16 cellular contexts compared by ENCODE assay signal in genomic region chr4:1354136-1354982, GRCh38. TPM values are rescaled to one million over a fixed set of nuclear protein-coding genes. Genes with fewer than 3 reads are reported as not detected.
DNase-seq lines count a peak whose midpoint lies in the region; ATAC-seq and TF ChIP-seq lines count a peak whose summit lies in the region.
"Had no signal": no experiment of that assay in that cellular context is flagged by ENCODE, and none has a peak within 500 bp of the region (broad histone marks: within the 10 kb centered on the region; RNA-seq: fewer than 3 reads in every experiment).

No MANE protein-coding gene starts in this region.

- no peak overlapping the region for H3K27ac ChIP-seq in GM23338 (ENCODE audit: low read depth)
- no peak overlapping the region for H3K27ac ChIP-seq in mesendoderm (ENCODE audit: low read depth, low read length)
- H3K27ac ChIP-seq: BLaER1 treated with 17β-estradiol and CSF1 and Interleukin-3, amounts not matched to agents 10 nM and 100 nM; SJSA1 had no signal

- H3F3A ChIP-seq in GM23338 (replicated peaks; ENCODE audit: low read depth): no peaks in the 10 kb centered on the region

- H3K36me3 Mint-ChIP-seq in GM23338 (ENCODE audit: low read depth) (peaks cover 24% of the 10 kb centered on the region), WTC11 (peaks cover 10% of the 10 kb centered on the region; the same call in 1 of the 2 replicates)
- no peaks in the 10 kb centered on the region for H3K36me3 Mint-ChIP-seq in activated CD8-positive, alpha-beta T cell treated with anti-CD3 and anti-CD28 coated beads for 36 hours (ENCODE audit: low read depth)

- H2BK120ac ChIP-seq in mesendoderm (ENCODE audit: low read depth, low read length): no peak overlapping the region

- H3K79me1 ChIP-seq in mesendoderm (ENCODE audit: low read length): peaks cover 2% of the 10 kb centered on the region

- H3K4ac ChIP-seq in mesendoderm (ENCODE audit: low read depth, low read length): no peak overlapping the region

- no peak overlapping the region for H4K5ac ChIP-seq in mesendoderm (ENCODE audit: low read length)

- H3K27me3 Mint-ChIP-seq in GM23338 (ENCODE audit: insufficient read depth, low read depth, poor library complexity) (peaks cover 6% of the 10 kb centered on the region), WTC11 (ENCODE audit: low read depth) (no peaks in the 10 kb centered on the region)
- H3K27me3 Mint-ChIP-seq in activated CD8-positive, alpha-beta T cell treated with anti-CD3 and anti-CD28 coated beads for 36 hours: no peaks in the 10 kb centered on the region
- H3K27me3 Mint-ChIP-seq: CD8-positive, alpha-beta memory T cell had no signal

- H3K4me3 Mint-ChIP-seq in GM23338 (no peak overlapping the region), WTC11 (no peak overlapping the region)
- no peak overlapping the region for H3K4me3 Mint-ChIP-seq in activated CD8-positive, alpha-beta T cell treated with anti-CD3 and anti-CD28 coated beads for 36 hours
- H3K4me3 Mint-ChIP-seq: CD8-positive, alpha-beta memory T cell had no signal

- no peak overlapping the region for H3K23ac ChIP-seq in mesendoderm (ENCODE audit: low read length)

- H3K36me3 ChIP-seq in GM23338 (ENCODE audit: insufficient read depth) (no peaks in the 10 kb centered on the region), mesendoderm (ENCODE audit: control insufficient read depth, insufficient read depth, low read length) (no peaks in the 10 kb centered on the region)
- H3K36me3 ChIP-seq: SJSA1 had no signal

- no peaks in the 10 kb centered on the region for H3K4me1 ChIP-seq in GM23338 (ENCODE audit: insufficient read depth)
- no peaks in the 10 kb centered on the region for H3K4me1 ChIP-seq in mesendoderm (ENCODE audit: control insufficient read depth, low read depth, low read length)
- H3K4me1 ChIP-seq: SJSA1 had no signal

- CTCF ChIA-PET in WTC11 (lab: Charles Lee): interaction anchor here (0.5 to 3.7 kb wide), 6 partner anchors 11 to 367 kb away, joined by 3 to 38 read pairs (median 4); partner anchors contain the start of gene TMEM129
- CTCF ChIA-PET in activated CD8-positive, alpha-beta T cell treated with anti-CD3 and anti-CD28 coated beads for 36 hours (lab: Charles Lee): interaction anchor here (0.8 to 2.5 kb wide), 7 partner anchors 77 to 275 kb away, joined by 3 to 18 read pairs (median 5); no protein-coding TSS in a partner anchor

- H3K27ac Mint-ChIP-seq in GM23338 (no peak overlapping the region), WTC11 (no peak overlapping the region)
- H3K27ac Mint-ChIP-seq in activated CD8-positive, alpha-beta T cell treated with anti-CD3 and anti-CD28 coated beads for 36 hours: no peak overlapping the region
- H3K27ac Mint-ChIP-seq: CD8-positive, alpha-beta memory T cell had no signal

- H2AFZ ChIP-seq in GM23338: no peak overlapping the region

- no peak overlapping the region for H3K9ac ChIP-seq in mesendoderm (ENCODE audit: low read length)

- no peak overlapping the region for H3K18ac ChIP-seq in mesendoderm (ENCODE audit: low read length)

- H2BK5ac ChIP-seq in mesendoderm (ENCODE audit: low read length): no peak overlapping the region

- ATAC-seq in GM23338 (peak; percentile 30), WTC11 (peak; percentile 31)
- ATAC-seq in activated CD8-positive, alpha-beta T cell treated with anti-CD3 and anti-CD28 coated beads for 36 hours: no peak

- POLR2A ChIA-PET in WTC11 (lab: Charles Lee): no interaction called here
- POLR2A ChIA-PET in activated CD8-positive, alpha-beta T cell treated with anti-CD3 and anti-CD28 coated beads for 36 hours (lab: Charles Lee): no interaction called here

- H3K79me2 ChIP-seq in GM23338 (replicated peaks; ENCODE audit: insufficient read depth) (no peaks in the 10 kb centered on the region), mesendoderm (ENCODE audit: control insufficient read depth, insufficient read depth, low read length) (no peaks in the 10 kb centered on the region)

- no peak overlapping the region for H3K4me2 ChIP-seq in GM23338
- H3K4me2 ChIP-seq in mesendoderm (ENCODE audit: low read length): no peak overlapping the region
- H3K4me2 ChIP-seq: BLaER1 treated with 17β-estradiol and CSF1 and Interleukin-3, amounts not matched to agents 10 nM and 100 nM had no signal

- no peaks in the 10 kb centered on the region for H3K9me3 Mint-ChIP-seq in GM23338
- H3K9me3 Mint-ChIP-seq in WTC11: no peaks in the 10 kb centered on the region
- H3K9me3 Mint-ChIP-seq in activated CD8-positive, alpha-beta T cell treated with anti-CD3 and anti-CD28 coated beads for 36 hours: no peaks in the 10 kb centered on the region
- H3K9me3 Mint-ChIP-seq: CD8-positive, alpha-beta memory T cell had no signal

- H4K8ac ChIP-seq in mesendoderm (ENCODE audit: low read depth, low read length): no peak overlapping the region

- H3K27me3 ChIP-seq in GM23338 (ENCODE audit: insufficient read depth) (no peaks in the 10 kb centered on the region), mesendoderm (ENCODE audit: insufficient read depth, low read length, poor library complexity) (no peaks in the 10 kb centered on the region)
- H3K27me3 ChIP-seq: SJSA1 had no signal

- H3K9me2 ChIP-seq in GM23338 (ENCODE audit: insufficient read depth): no peaks in the 10 kb centered on the region

- 0 out of 2 replicates have a peak, but pooled peaks cover 3% of the 10 kb centered on the region for H4K20me1 ChIP-seq in GM23338 (replicated peaks; ENCODE audit: insufficient read depth)

- WGBS in mesendoderm (ENCODE audit: extremely low coverage, insufficient coverage, low lambda C conversion rate): no CpG with 5 or more reads among the region's 36 CpGs

- no peak overlapping the region for H2BK15ac ChIP-seq in mesendoderm (replicated peaks; ENCODE audit: low read depth)

- peak; percentile 39 for DNase-seq in GM23338 (ENCODE audit: low spot score)
- DNase-seq in NAMALWA (ENCODE audit: low spot score): peak; percentile 10
- peak; percentile 37 for DNase-seq in WTC11 (ENCODE audit: low spot score)
- peak; percentile 53 for DNase-seq in mesendoderm
- no peak for DNase-seq in activated CD8-positive, alpha-beta T cell treated with anti-CD3 and anti-CD28 coated beads for 36 hours
- DNase-seq in NCI-H446 (lab: John Stamatoyannopoulos, UW): no peak
- no peak for DNase-seq in mucosa of gallbladder (ENCODE audit: low spot score)
- DNase-seq: CD8-positive, alpha-beta memory T cell; DMS79; NCI-H1694 treated with DMSO at 0.1 percent for 48 hours; NCI-H510A treated with DMSO at 0.1 percent for 48 hours; NCI-H774 had no signal

- no peak overlapping the region for H3K4me3 ChIP-seq in GM23338
- H3K4me3 ChIP-seq in mesendoderm (ENCODE audit: low read length): no peak overlapping the region
- H3K4me3 ChIP-seq: BLaER1 treated with 17β-estradiol and CSF1 and Interleukin-3, amounts not matched to agents 10 nM and 100 nM; SJSA1 had no signal

- no peak overlapping the region for H3K56ac ChIP-seq in mesendoderm (ENCODE audit: low read length)

- TF ChIP-seq CTCF in GM23338 (conservative IDR thresholded peaks at IDR 0.05; ENCODE audit: low read depth in 2 of 2) (peak in 1 of 2 experiments; percentile 44; a peak in 2 of 4 replicates), WTC11 (IDR thresholded peaks at IDR 0.05) (no peak)
- TF ChIP-seq CTCF in activated CD8-positive, alpha-beta T cell treated with anti-CD3 and anti-CD28 coated beads for 36 hours (IDR thresholded peaks at IDR 0.05): no peak

- intact Hi-C loops in activated CD8-positive, alpha-beta T cell treated with anti-CD3 and anti-CD28 coated beads for 36 hours (cut with micrococcal nuclease): loop anchor here (10.0 kb wide), 1 partner anchor 220 kb away; no protein-coding TSS in a partner anchor

- H3K4me1 Mint-ChIP-seq in GM23338: peaks cover 3% of the 10 kb centered on the region; the same call in 2 of the 3 replicates
- H3K4me1 Mint-ChIP-seq in WTC11: no peaks in the 10 kb centered on the region
- peaks cover 16% of the 10 kb centered on the region for H3K4me1 Mint-ChIP-seq in activated CD8-positive, alpha-beta T cell treated with anti-CD3 and anti-CD28 coated beads for 36 hours (ENCODE audit: low read depth)

- H2AK5ac ChIP-seq in mesendoderm (ENCODE audit: low read length): no peak overlapping the region

TF ChIP-seq in GM23338, 12 proteins besides CTCF, POLR2A, EP300 and RAD21 (continues in another document):
- TF ChIP-seq ZNF331 (CRISPR knock-in tag; IDR thresholded peaks at IDR 0.05; ENCODE audit: low read depth): no peak
- TF ChIP-seq EZH2phosphoT487 (IDR thresholded peaks at IDR 0.05; ENCODE audit: unreplicated experiment): no peak
- no peak for TF ChIP-seq NANOG (IDR thresholded peaks at IDR 0.05; ENCODE audit: borderline replicate concordance)
- no peak for TF ChIP-seq CREB1 (CRISPR knock-in tag; IDR thresholded peaks at IDR 0.05; ENCODE audit: low read depth)
- TF ChIP-seq STAT1 (IDR thresholded peaks at IDR 0.05; ENCODE audit: unreplicated experiment): no peak
- TF ChIP-seq EZH2 (IDR thresholded peaks at IDR 0.05; ENCODE audit: low read depth, unreplicated experiment): no peak
- no peak for TF ChIP-seq ZNF114 (CRISPR knock-in tag; IDR thresholded peaks at IDR 0.05)
- TF ChIP-seq POLR2AphosphoS5 (IDR thresholded peaks at IDR 0.05; ENCODE audit: low read depth): no peak

TF ChIP-seq in WTC11, 78 proteins besides CTCF, POLR2A, EP300 and RAD21 (continues in another document):
- TF ChIP-seq NR3C1 (CRISPR knock-in tag; conservative IDR thresholded peaks at IDR 0.05; ENCODE audit: low read depth) (no peak), ZNF138 (CRISPR knock-in tag; conservative IDR thresholded peaks at IDR 0.05) (no peak)

RNA-seq across cellular contexts. Expression of gene UVSSA, which starts 7.4 kb away (rescaled TPM):
- total RNA-seq in GM23338 (2014; rRNA removed; shearing (Covaris generic)): 11.8 and 27.7 TPM in 2 replicates
- polyA plus RNA-seq in GM23338 (2016; fragmentation: Nextera tagmentation; extraction: Ambion mirVana): 5.9 and 6.5 TPM in 2 replicates
- total RNA-seq in WTC11 (2021) (36.9 to 41.5 TPM (median 40.4 TPM) in 3 replicates), mucosa of gallbladder (41.5 TPM)
- 4.3 TPM for polyA plus RNA-seq in mesendoderm (2013, experiment 1 of 2)
- 4.6 TPM for polyA plus RNA-seq in mesendoderm (2013, experiment 2 of 2)
- 10 to 100 TPM; 18.6 to 20.2 TPM for total RNA-seq in activated CD8-positive, alpha-beta T cell treated with anti-CD3 and anti-CD28 coated beads for 36 hours

RNA-seq across cellular contexts. Expression of gene NKX1-1, which starts 51.9 kb away (rescaled TPM):
- not detected in 2 replicates for total RNA-seq in GM23338 (2014; rRNA removed; shearing (Covaris generic))
- not detected in 2 replicates for polyA plus RNA-seq in GM23338 (2016; fragmentation: Nextera tagmentation; extraction: Ambion mirVana)
- total RNA-seq in WTC11 (2021): not detected in 3 replicates
- not detected for polyA plus RNA-seq in mesendoderm (2013, experiment 1 of 2)
- polyA plus RNA-seq in mesendoderm (2013, experiment 2 of 2): not detected
- total RNA-seq in activated CD8-positive, alpha-beta T cell treated with anti-CD3 and anti-CD28 coated beads for 36 hours: not detected
- not detected for total RNA-seq in mucosa of gallbladder
- total RNA-seq: A673; CD8-positive, alpha-beta memory T cell; G401; SJSA1 had no signal
- polyA plus RNA-seq: CD8-positive, alpha-beta memory T cell had no signal

Comparison
In these comparisons a context has a peak if more than half of its experiments do, and no peak if none do; other contexts are left out.
1. DNase-seq: peak in GM23338 (single experiment), NAMALWA (single experiment), WTC11 (single experiment) and mesendoderm (single experiment); none in activated CD8-positive, alpha-beta T cell treated with anti-CD3 and anti-CD28 coated beads for 36 hours (single experiment), NCI-H446 (0 of 2) and mucosa of gallbladder (single experiment).